In genomic region chr2:28979576-28980366, GRCh38 we compare ENCODE assay signal across 1 cellular context.
TF ChIP-seq lines count a peak whose summit lies in the region.

No MANE protein-coding gene starts in this region.

TF ChIP-seq in IMR-90, 13 proteins besides CTCF, POLR2A, EP300 and RAD21 (continued from another document):
- TF ChIP-seq ELK1 (IDR thresholded peaks at IDR 0.05; ENCODE audit: borderline replicate concordance, low read depth, low read length) (no peak), FOS (IDR thresholded peaks at IDR 0.05; ENCODE audit: low read depth, low read length) (no peak), MAFK (IDR thresholded peaks at IDR 0.05; ENCODE audit: low read depth, low read length) (no peak), RCOR1 (IDR thresholded peaks at IDR 0.05; ENCODE audit: insufficient replicate concordance, low read length) (no peak), MXI1 (IDR thresholded peaks at IDR 0.05; ENCODE audit: borderline replicate concordance, low read depth, low read length) (no peak), BHLHE40 (IDR thresholded peaks at IDR 0.05; ENCODE audit: low read depth, low read length) (no peak)
